8 cellular contexts compared by ENCODE assay signal in the genomic region with DNA sequence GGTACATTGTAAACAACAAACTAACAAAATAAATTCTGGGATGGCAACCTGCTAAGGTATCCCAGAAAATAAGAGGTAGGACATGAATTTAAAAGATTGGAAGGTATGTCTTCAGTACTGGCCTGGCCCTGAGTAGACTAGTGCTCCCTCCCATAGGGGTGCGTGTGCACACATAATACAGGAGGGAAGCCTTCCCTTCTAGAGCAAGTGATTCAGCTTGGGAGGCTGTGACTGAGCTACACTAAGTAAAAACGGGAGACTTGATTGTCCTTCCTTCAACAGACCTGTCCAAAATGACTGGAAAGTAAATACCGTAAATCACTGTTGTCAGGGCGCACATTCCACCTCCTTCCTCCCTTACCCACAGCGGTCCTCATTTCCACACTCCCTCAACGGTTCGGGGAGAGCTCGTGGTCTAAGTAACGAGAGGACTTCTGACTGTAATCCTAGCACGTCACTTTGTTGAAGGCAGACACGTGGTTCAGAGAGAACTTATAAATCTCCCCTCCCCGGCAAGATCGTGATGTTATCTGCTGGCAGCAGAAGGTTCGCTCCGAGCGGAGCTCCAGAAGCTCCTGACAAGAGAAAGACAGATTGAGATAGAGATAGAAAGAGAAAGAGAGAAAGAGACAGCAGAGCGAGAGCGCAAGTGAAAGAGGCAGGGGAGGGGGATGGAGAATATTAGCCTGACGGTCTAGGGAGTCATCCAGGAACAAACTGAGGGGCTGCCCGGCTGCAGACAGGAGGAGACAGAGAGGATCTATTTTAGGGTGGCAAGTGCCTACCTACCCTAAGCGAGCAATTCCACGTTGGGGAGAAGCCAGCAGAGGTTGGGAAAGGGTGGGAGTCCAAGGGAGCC. TPM values are rescaled to one million over a fixed set of nuclear protein-coding genes. Genes with fewer than 3 reads are reported as not detected.
A peak's percentile ranks its signal among the peaks of the same experiment; 100 is the strongest.
DNase-seq lines count a peak whose midpoint lies in the region; ATAC-seq lines count a peak whose summit lies in the region.

TGFB2 (plus strand) TSS at position 523 of the 859 bp plus-strand sequence. CDS start 1,366 bp downstream, outside the sequence.

- no peaks in the 10 kb centered on the region for H3K9me3 ChIP-seq in neuron (ENCODE audit: low read length)

- no peak within 1 kb of the TSS for H3K27ac Mint-ChIP-seq in activated naive CD4-positive, alpha-beta T cell treated with anti-CD3 and anti-CD28 coated beads for 36 hours

- no peak within 1 kb of the TSS for H3K4me3 Mint-ChIP-seq in activated naive CD4-positive, alpha-beta T cell treated with anti-CD3 and anti-CD28 coated beads for 36 hours

- CTCF ChIA-PET in activated naive CD4-positive, alpha-beta T cell treated with anti-CD3 and anti-CD28 coated beads for 36 hours (lab: Charles Lee), result interaction anchor here (0.6 to 1.0 kb wide), 5 partner anchors 32 to 1029 kb away, joined by 3 to 5 read pairs (median 3); no protein-coding TSS in a partner anchor

- DNase-seq in stimulated activated CD4-positive, alpha-beta T cell treated with anti-CD3 and anti-CD28 coated beads, Interleukin-15, amount 100 ng/mL, for 24 hours, result peak; percentile 23
- DNase-seq in stimulated activated CD4-positive, alpha-beta T cell treated with anti-CD3 and anti-CD28 coated beads, Interleukin-12 subunit alpha, Interleukin-12 subunit beta, amount 100 ng/mL, for 4 hours, result no peak
- DNase-seq in NCI-H1092 (lab: John Stamatoyannopoulos, UW) (peak; percentile 65), glomerular endothelial cell (ENCODE audit: extremely low read depth, low read depth, low spot score) (no peak), NCI-H1694 (lab: John Stamatoyannopoulos, UW) (no peak)
- DNase-seq in activated naive CD4-positive, alpha-beta T cell treated with anti-CD3 and anti-CD28 coated beads for 36 hours, result peak; percentile 53

- H3K9me3 Mint-ChIP-seq in activated naive CD4-positive, alpha-beta T cell treated with anti-CD3 and anti-CD28 coated beads for 36 hours, result no peaks in the 10 kb centered on the region

- peak within 1 kb of the TSS; percentile 64 for H3K4me3 ChIP-seq in neuron (ENCODE audit: low read length)

- intact Hi-C loops in activated naive CD4-positive, alpha-beta T cell treated with anti-CD3 and anti-CD28 coated beads for 36 hours (cut with micrococcal nuclease), result loop anchor here (1.0 to 2.0 kb wide), 3 partner anchors 30 to 830 kb away; no protein-coding TSS in a partner anchor

- peaks cover 19% of the 10 kb centered on the region for H3K4me1 Mint-ChIP-seq in activated naive CD4-positive, alpha-beta T cell treated with anti-CD3 and anti-CD28 coated beads for 36 hours (ENCODE audit: low read depth)

- peaks cover 25% of the 10 kb centered on the region for H3K4me1 ChIP-seq in neuron (ENCODE audit: insufficient read depth, low read length)

- peaks cover 52% of the 10 kb centered on the region for H3K27me3 Mint-ChIP-seq in activated naive CD4-positive, alpha-beta T cell treated with anti-CD3 and anti-CD28 coated beads for 36 hours (ENCODE audit: low read depth)

- peak within 1 kb of the TSS; percentile 63 for H2AFZ ChIP-seq in neuron (ENCODE audit: low read depth, low read length)

- peak; percentile 38 for ATAC-seq in HG02610 (IDR thresholded peaks at IDR 0.05; ENCODE audit: unreplicated experiment)

- H3K36me3 Mint-ChIP-seq in activated naive CD4-positive, alpha-beta T cell treated with anti-CD3 and anti-CD28 coated beads for 36 hours (ENCODE audit: low read depth), result peaks cover 10% of the 10 kb centered on the region

- no peaks in the 10 kb centered on the region for H3K27me3 ChIP-seq in neuron (ENCODE audit: insufficient read depth, low read length)

- no peaks in the 10 kb centered on the region for H3K36me3 ChIP-seq in neuron (ENCODE audit: insufficient read depth, low read length)

RNA-seq across cellular contexts. Expression of gene TGFB2, which starts in this region (rescaled TPM):
- total RNA-seq in activated naive CD4-positive, alpha-beta T cell treated with anti-CD3 and anti-CD28 coated beads for 36 hours, result under 1 TPM in 1 of 2 experiments, not detected in 1; 0.14 TPM
- 16.9 and 48.7 TPM in 2 replicates for total RNA-seq in glomerular endothelial cell

Comparison
In these comparisons a context has a peak if more than half of its experiments do, and no peak if none do; other contexts are left out.
1. RNA of gene TGFB2 (total RNA-seq): 16.9 to 48.7 TPM in glomerular endothelial cell; 0.14 TPM in activated naive CD4-positive, alpha-beta T cell treated with anti-CD3 and anti-CD28 coated beads for 36 hours; every median in the first group is over 10 times any median in the second.
2. DNase-seq: peak in stimulated activated CD4-positive, alpha-beta T cell treated with anti-CD3 and anti-CD28 coated beads, Interleukin-15, amount 100 ng/mL, for 24 hours (single experiment) and NCI-H1092 (single experiment); none in stimulated activated CD4-positive, alpha-beta T cell treated with anti-CD3 and anti-CD28 coated beads, Interleukin-12 subunit alpha, Interleukin-12 subunit beta, amount 100 ng/mL, for 4 hours (single experiment), glomerular endothelial cell (single experiment) and NCI-H1694 (single experiment).
3. Peak in DNase-seq in activated naive CD4-positive, alpha-beta T cell treated with anti-CD3 and anti-CD28 coated beads for 36 hours; RNA of the gene not detected or under 1 TPM.